1 cellular context compared by ENCODE assay signal in genomic region chr20:59837623-59838394, GRCh38.
TF ChIP-seq lines count a peak whose summit lies in the region.

No MANE protein-coding gene starts in this region.

TF ChIP-seq in GM12878, 131 proteins besides CTCF, POLR2A, EP300 and RAD21 (continued from another document):
- TF ChIP-seq, protein P1, sequence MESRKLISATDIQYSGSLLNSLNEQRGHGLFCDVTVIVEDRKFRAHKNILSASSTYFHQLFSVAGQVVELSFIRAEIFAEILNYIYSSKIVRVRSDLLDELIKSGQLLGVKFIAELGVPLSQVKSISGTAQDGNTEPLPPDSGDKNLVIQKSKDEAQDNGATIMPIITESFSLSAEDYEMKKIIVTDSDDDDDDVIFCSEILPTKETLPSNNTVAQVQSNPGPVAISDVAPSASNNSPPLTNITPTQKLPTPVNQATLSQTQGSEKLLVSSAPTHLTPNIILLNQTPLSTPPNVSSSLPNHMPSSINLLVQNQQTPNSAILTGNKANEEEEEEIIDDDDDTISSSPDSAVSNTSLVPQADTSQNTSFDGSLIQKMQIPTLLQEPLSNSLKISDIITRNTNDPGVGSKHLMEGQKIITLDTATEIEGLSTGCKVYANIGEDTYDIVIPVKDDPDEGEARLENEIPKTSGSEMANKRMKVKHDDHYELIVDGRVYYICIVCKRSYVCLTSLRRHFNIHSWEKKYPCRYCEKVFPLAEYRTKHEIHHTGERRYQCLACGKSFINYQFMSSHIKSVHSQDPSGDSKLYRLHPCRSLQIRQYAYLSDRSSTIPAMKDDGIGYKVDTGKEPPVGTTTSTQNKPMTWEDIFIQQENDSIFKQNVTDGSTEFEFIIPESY (IDR thresholded peaks at IDR 0.05), result no peak
- peak; percentile 78 for TF ChIP-seq MEF2A (IDR thresholded peaks at IDR 0.05; ENCODE audit: insufficient read depth, low read depth, low read length)
